ENCODE assay signal across 8 cellular contexts in the genomic region with DNA sequence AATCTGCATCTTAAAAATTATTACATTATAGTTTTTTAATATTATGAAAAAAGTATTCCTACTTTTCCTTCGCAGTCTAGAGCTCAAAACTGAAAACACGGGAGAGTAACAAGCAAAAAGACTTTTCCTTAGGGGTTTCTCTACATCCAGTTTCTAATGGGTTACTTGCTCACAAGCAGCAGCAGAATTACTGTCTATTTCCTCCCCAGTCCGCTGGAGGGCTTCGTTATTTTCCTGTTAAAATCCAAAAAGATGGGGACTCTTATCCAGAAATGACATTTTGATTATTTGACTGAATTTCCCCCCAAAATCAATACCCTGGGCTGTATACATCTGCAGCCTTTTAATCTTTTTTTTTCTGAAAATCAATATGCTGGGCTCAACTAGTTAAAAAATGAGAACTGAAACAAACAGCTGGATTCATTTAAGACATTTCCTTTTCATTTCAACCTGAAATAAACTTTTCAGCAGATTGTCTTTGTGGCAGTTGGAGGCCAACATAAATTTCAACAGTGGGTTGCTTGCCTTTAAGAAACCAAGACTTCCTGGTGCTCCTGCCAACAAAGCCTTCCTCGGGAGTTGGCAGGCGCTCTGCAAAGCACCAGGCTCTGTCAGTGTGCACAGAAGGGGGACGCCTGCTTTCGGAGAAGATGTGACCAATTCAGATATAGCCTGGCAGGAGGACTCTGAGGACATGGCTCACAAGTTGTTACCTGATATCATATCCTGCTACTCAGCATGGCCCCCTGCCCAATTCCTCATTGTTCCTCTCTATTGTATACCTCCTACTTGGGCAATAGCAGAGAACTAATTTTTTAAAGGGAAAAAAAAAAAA.
DNase-seq lines count a peak whose midpoint lies in the region; ATAC-seq and TF ChIP-seq lines count a peak whose summit lies in the region.

No MANE protein-coding gene starts in this region.

- H3K27ac Mint-ChIP-seq in activated naive CD4-positive, alpha-beta T cell treated with anti-CD3 and anti-CD28 coated beads for 36 hours, result no peak overlapping the region

- H3K4me1 Mint-ChIP-seq in activated naive CD4-positive, alpha-beta T cell treated with anti-CD3 and anti-CD28 coated beads for 36 hours (ENCODE audit: low read depth), result peaks cover 18% of the 10 kb centered on the region

- CTCF ChIA-PET in A673 (lab: Charles Lee), result interaction anchor here (0.6 kb wide), 1 partner anchor 170 kb away, joined by 3 read pairs; no protein-coding TSS in a partner anchor
- CTCF ChIA-PET in activated naive CD4-positive, alpha-beta T cell treated with anti-CD3 and anti-CD28 coated beads for 36 hours (lab: Charles Lee), result interaction anchor here (0.6 to 1.2 kb wide), 4 partner anchors 16 to 547 kb away, joined by 4 to 5 read pairs (median 4); no protein-coding TSS in a partner anchor

- H3K4me1 ChIP-seq in A673 (ENCODE audit: insufficient read depth, low read length, poor library complexity, severe bottlenecking), result peaks cover 38% of the 10 kb centered on the region

- H3K36me3 ChIP-seq in A673 (ENCODE audit: insufficient read depth, low read length, poor library complexity, severe bottlenecking), result no peaks in the 10 kb centered on the region

- H3K27me3 Mint-ChIP-seq in activated naive CD4-positive, alpha-beta T cell treated with anti-CD3 and anti-CD28 coated beads for 36 hours (ENCODE audit: low read depth), result no peaks in the 10 kb centered on the region

- no peak overlapping the region for H3K4me3 ChIP-seq in A673 (ENCODE audit: low read depth, low read length, poor library complexity, severe bottlenecking)

- peaks cover 13% of the 10 kb centered on the region for H3K9me3 ChIP-seq in A673 (ENCODE audit: low read depth, low read length, poor library complexity, severe bottlenecking)

- TF ChIP-seq CTCF in A673 (conservative IDR thresholded peaks at IDR 0.05; ENCODE audit: low read depth, low read length), result peak; percentile 45

- peaks cover 4% of the 10 kb centered on the region for H3K36me3 Mint-ChIP-seq in activated naive CD4-positive, alpha-beta T cell treated with anti-CD3 and anti-CD28 coated beads for 36 hours (ENCODE audit: low read depth)

- no peaks in the 10 kb centered on the region for H3K27me3 ChIP-seq in A673 (replicated peaks; ENCODE audit: insufficient read depth, low read depth, low read length, poor library complexity)

- in situ Hi-C loops in SK-MEL-5 (cut with HindIII; ENCODE audit: low pct_unique_long_range_greater_than_20kb, low sequenced_read_pairs), result no loop called here

- DNase-seq in A673 (ENCODE audit: low spot score), result peak; percentile 94
- DNase-seq in SK-MEL-5 (ENCODE audit: low read depth, low spot score), result peak; percentile 3
- peak; percentile 24 for DNase-seq in kidney tubule cell (ENCODE audit: low spot score)
- no peak for DNase-seq in cerebellar nuclear complex (lab: John Stamatoyannopoulos, UW)
- DNase-seq in activated naive CD4-positive, alpha-beta T cell treated with anti-CD3 and anti-CD28 coated beads for 36 hours, result no peak
- no peak for DNase-seq in activated CD4-positive, alpha-beta T cell treated with anti-CD3 and anti-CD28 coated beads for 4 hours

- BruUV-seq in A673 (replicated peaks; lab: Mats Ljungman, UMichigan), result TSS peak; percentile 85

- no peak overlapping the region for H3K4me3 Mint-ChIP-seq in activated naive CD4-positive, alpha-beta T cell treated with anti-CD3 and anti-CD28 coated beads for 36 hours

- H3K9me3 Mint-ChIP-seq in activated naive CD4-positive, alpha-beta T cell treated with anti-CD3 and anti-CD28 coated beads for 36 hours, result no peaks in the 10 kb centered on the region

- intact Hi-C loops in A673 (cut with micrococcal nuclease; ENCODE audit: unreplicated experiment), result no loop called here
- intact Hi-C loops in activated naive CD4-positive, alpha-beta T cell treated with anti-CD3 and anti-CD28 coated beads for 36 hours (cut with micrococcal nuclease), result no loop called here

- peak overlapping the region; percentile 84 for H3K27ac ChIP-seq in A673 (ENCODE audit: low read depth, low read length, poor library complexity, severe bottlenecking)

- ATAC-seq in GM19025 (IDR thresholded peaks at IDR 0.05; ENCODE audit: low read depth, unreplicated experiment) (peak; percentile 67), HG03159 (IDR thresholded peaks at IDR 0.05; ENCODE audit: unreplicated experiment) (peak; percentile 86)

- POLR2A ChIA-PET in A673 (lab: Charles Lee; ENCODE audit: low non-redundant PET), result no interaction called here

Comparison
In these comparisons a context has a peak if more than half of its experiments do, and no peak if none do; other contexts are left out.
1. DNase-seq: peak in A673 (single experiment), SK-MEL-5 (single experiment) and kidney tubule cell (single experiment); none in cerebellar nuclear complex (0 of 2), activated naive CD4-positive, alpha-beta T cell treated with anti-CD3 and anti-CD28 coated beads for 36 hours (single experiment) and activated CD4-positive, alpha-beta T cell treated with anti-CD3 and anti-CD28 coated beads for 4 hours (0 of 2).